In the genomic region with DNA sequence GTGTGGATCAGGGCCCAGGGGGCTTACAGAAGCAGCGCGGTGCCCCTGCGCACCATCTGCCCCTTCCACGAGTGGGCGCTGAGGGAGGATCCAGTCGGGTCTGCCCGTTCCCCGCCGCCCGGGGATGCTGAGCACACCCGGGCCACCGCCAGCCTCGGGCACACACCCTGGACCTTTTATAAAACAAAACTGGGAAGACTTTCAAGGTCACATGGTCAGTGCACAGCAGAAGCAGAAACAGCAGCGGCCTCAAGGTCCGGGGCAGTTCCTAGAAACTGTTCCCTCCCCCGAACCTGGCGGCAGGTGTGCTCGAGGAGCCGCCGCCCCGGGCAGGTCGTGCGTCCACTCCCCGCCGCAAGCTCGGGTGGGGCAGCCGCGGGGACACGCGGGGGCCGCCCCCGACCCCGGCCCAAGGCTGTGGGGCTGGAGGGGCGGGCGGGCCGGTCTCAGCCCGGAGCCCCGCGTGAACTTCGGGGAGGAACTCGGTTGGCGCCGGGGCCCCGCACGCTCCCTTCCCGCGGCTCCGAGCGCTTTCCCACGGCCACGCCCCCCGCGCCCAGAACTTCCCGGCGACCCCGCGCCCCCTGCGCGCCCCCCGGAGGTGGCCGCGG, we compare ENCODE assay signal across 1 cellular context.
TF ChIP-seq lines count a peak whose summit lies in the region.

No MANE protein-coding gene starts in this region.

TF ChIP-seq in HEK293, 187 proteins besides CTCF, POLR2A, EP300 and RAD21 (continued from another document):
- TF ChIP-seq, protein P1, sequence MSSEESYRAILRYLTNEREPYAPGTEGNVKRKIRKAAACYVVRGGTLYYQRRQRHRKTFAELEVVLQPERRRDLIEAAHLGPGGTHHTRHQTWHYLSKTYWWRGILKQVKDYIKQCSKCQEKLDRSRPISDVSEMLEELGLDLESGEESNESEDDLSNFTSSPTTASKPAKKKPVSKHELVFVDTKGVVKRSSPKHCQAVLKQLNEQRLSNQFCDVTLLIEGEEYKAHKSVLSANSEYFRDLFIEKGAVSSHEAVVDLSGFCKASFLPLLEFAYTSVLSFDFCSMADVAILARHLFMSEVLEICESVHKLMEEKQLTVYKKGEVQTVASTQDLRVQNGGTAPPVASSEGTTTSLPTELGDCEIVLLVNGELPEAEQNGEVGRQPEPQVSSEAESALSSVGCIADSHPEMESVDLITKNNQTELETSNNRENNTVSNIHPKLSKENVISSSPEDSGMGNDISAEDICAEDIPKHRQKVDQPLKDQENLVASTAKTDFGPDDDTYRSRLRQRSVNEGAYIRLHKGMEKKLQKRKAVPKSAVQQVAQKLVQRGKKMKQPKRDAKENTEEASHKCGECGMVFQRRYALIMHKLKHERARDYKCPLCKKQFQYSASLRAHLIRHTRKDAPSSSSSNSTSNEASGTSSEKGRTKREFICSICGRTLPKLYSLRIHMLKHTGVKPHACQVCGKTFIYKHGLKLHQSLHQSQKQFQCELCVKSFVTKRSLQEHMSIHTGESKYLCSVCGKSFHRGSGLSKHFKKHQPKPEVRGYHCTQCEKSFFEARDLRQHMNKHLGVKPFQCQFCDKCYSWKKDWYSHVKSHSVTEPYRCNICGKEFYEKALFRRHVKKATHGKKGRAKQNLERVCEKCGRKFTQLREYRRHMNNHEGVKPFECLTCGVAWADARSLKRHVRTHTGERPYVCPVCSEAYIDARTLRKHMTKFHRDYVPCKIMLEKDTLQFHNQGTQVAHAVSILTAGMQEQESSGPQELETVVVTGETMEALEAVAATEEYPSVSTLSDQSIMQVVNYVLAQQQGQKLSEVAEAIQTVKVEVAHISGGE (tag by site-specific recombination; conservative IDR thresholded peaks at IDR 0.05; ENCODE audit: low read depth), result no peak
- TF ChIP-seq SP2 (tag by site-specific recombination; IDR thresholded peaks at IDR 0.05) (peak; percentile 22), ZNF549 (tag by site-specific recombination; IDR thresholded peaks at IDR 0.05) (no peak), SP3 (tag by site-specific recombination; IDR thresholded peaks at IDR 0.05) (0 out of 2 replicates have a peak, but pooled peaks have one; percentile 3), ZNF335 (tag by site-specific recombination; conservative IDR thresholded peaks at IDR 0.05) (peak; percentile 60), ZNF341 (tag by site-specific recombination; IDR thresholded peaks at IDR 0.05; ENCODE audit: low read depth) (peak; percentile 88), FEZF1 (tag by site-specific recombination; IDR thresholded peaks at IDR 0.05) (no peak), KLF10 (tag by site-specific recombination; IDR thresholded peaks at IDR 0.05) (peak; percentile 30; the same call in 1 of the 2 replicates), ZBTB26 (tag by site-specific recombination; optimal IDR thresholded peaks at IDR 0.05) (peak; percentile 47), KLF8 (tag by site-specific recombination; IDR thresholded peaks at IDR 0.05) (0 out of 2 replicates have a peak, but pooled peaks have one; percentile 40), ZBTB8A (tag by site-specific recombination; IDR thresholded peaks at IDR 0.05) (peak; percentile 61), ZNF2 (tag by site-specific recombination; IDR thresholded peaks at IDR 0.05) (0 out of 2 replicates have a peak, but pooled peaks have one; percentile 51), KLF1 (tag by site-specific recombination; IDR thresholded peaks at IDR 0.05) (peak; percentile 45), ZNF324 (tag by site-specific recombination; IDR thresholded peaks at IDR 0.05) (no peak), ZBTB48 (tag by site-specific recombination; IDR thresholded peaks at IDR 0.05) (peak; percentile 24; the same call in 1 of the 2 replicates)
